ENCODE assay signal across 27 cellular contexts in the genomic region with DNA sequence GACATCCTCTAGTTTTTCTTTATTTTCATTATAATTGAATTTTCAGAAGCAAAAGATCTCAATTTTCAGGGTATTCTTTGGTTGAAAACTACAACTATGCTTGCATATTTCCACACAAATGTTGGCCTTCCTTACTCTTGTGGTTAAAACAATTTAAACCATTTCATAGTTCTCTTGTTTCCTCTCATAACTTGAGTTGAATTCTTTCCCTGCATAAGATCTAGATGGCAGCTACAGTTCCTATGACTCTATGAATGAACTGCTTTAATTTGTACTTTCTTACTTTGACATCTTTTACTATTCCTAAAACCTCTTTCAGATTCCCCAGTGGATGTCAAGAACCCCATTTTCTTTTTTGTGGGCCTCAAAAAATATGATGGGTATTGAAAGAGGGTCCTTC.
"Had no signal": no experiment of that assay in that cellular context is flagged by ENCODE, and none has a peak within 500 bp of the region (broad histone marks: within the 10 kb centered on the region; RNA-seq: fewer than 3 reads in every experiment).

No MANE protein-coding gene starts in this region.

- H3K36me3 Mint-ChIP-seq: immature natural killer cell; memory B cell; naive thymus-derived CD4-positive, alpha-beta T cell; neural progenitor cell; stimulated activated naive B cell treated with anti-CD40 and anti-IgM and Interleukin-4, amounts not matched to agents 10 μg/mL and 1 μg/mL and 100 μg/mL, for 72 hours had no signal

- H3K4me1 Mint-ChIP-seq: endodermal cell; immature natural killer cell; memory B cell; naive thymus-derived CD4-positive, alpha-beta T cell; neural progenitor cell; stimulated activated naive B cell treated with anti-CD40 and anti-IgM and Interleukin-4, amounts not matched to agents 10 μg/mL and 1 μg/mL and 100 μg/mL, for 72 hours had no signal

- H3K4me1 ChIP-seq: colonic mucosa, psoas muscle, spleen, thyroid gland, vagina had no signal

- DNase-seq: cerebellar nuclear complex; colonic mucosa; effector CD8-positive, alpha-beta T cell; endodermal cell; hypothalamus; immature natural killer cell; mucosa of descending colon; naive thymus-derived CD4-positive, alpha-beta T cell; ovary; posterior cingulate gyrus; psoas muscle; right cardiac atrium; sigmoid colon; spleen; stimulated activated CD4-positive, alpha-beta T cell treated with anti-CD3 and anti-CD28 coated beads, Interleukin-2, amount 100 ng/mL, for 48 hours; stimulated activated naive B cell treated with anti-CD40 and anti-IgM and Interleukin-4, amounts not matched to agents 10 μg/mL and 1 μg/mL and 100 μg/mL, for 72 hours; thyroid gland; trophoblast cell had no signal

- H3K27ac Mint-ChIP-seq: dendritic cell treated with granulocyte-macrophage colony-stimulating factor and Interleukin-4, amounts not matched to agents 40 ng/mL and 50 ng/mL, for 4 days; endodermal cell; immature natural killer cell; memory B cell; naive thymus-derived CD4-positive, alpha-beta T cell; nephron; neural progenitor cell; stimulated activated naive B cell treated with anti-CD40 and anti-IgM and Interleukin-4, amounts not matched to agents 10 μg/mL and 1 μg/mL and 100 μg/mL, for 72 hours; stimulated activated naive CD8-positive, alpha-beta T cell treated with anti-CD3 and anti-CD28 coated beads, Interleukin-15, Interleukin-2, amounts not matched to agents 100 ng/mL and 50 ng/mL, for 24 hours had no signal

- H3K36me3 ChIP-seq: colonic mucosa, neural progenitor cell, ovary, sigmoid colon, spleen, thyroid gland, vagina had no signal

- H3K27me3 Mint-ChIP-seq: dendritic cell treated with granulocyte-macrophage colony-stimulating factor and Interleukin-4, amounts not matched to agents 40 ng/mL and 50 ng/mL, for 4 days; memory B cell; naive thymus-derived CD4-positive, alpha-beta T cell; stimulated activated naive B cell treated with anti-CD40 and anti-IgM and Interleukin-4, amounts not matched to agents 10 μg/mL and 1 μg/mL and 100 μg/mL, for 72 hours; stimulated activated naive CD8-positive, alpha-beta T cell treated with anti-CD3 and anti-CD28 coated beads, Interleukin-15, Interleukin-2, amounts not matched to agents 100 ng/mL and 50 ng/mL, for 24 hours had no signal

- H3K9me3 ChIP-seq: colonic mucosa, mucosa of descending colon, ovary, psoas muscle, sigmoid colon, thyroid gland, vagina had no signal

- H3K9me3 Mint-ChIP-seq: dendritic cell treated with granulocyte-macrophage colony-stimulating factor and Interleukin-4, amounts not matched to agents 40 ng/mL and 50 ng/mL, for 4 days; endodermal cell; neural progenitor cell; stimulated activated naive B cell treated with anti-CD40 and anti-IgM and Interleukin-4, amounts not matched to agents 10 μg/mL and 1 μg/mL and 100 μg/mL, for 72 hours had no signal

- H3K27me3 ChIP-seq: colonic mucosa, neural progenitor cell, ovary, sigmoid colon, spleen, thyroid gland, vagina had no signal

- H3K27ac ChIP-seq: colonic mucosa, epithelial cell of prostate, neural progenitor cell, ovary, psoas muscle, sigmoid colon, skin epidermis, spleen, thyroid gland, vagina had no signal

- H3K4me3 Mint-ChIP-seq: dendritic cell treated with granulocyte-macrophage colony-stimulating factor and Interleukin-4, amounts not matched to agents 40 ng/mL and 50 ng/mL, for 4 days; endodermal cell; immature natural killer cell; memory B cell; naive thymus-derived CD4-positive, alpha-beta T cell; nephron; neural progenitor cell; stimulated activated naive B cell treated with anti-CD40 and anti-IgM and Interleukin-4, amounts not matched to agents 10 μg/mL and 1 μg/mL and 100 μg/mL, for 72 hours; stimulated activated naive CD8-positive, alpha-beta T cell treated with anti-CD3 and anti-CD28 coated beads, Interleukin-15, Interleukin-2, amounts not matched to agents 100 ng/mL and 50 ng/mL, for 24 hours had no signal

- H3K4me3 ChIP-seq: colonic mucosa, lung, mucosa of descending colon, neural progenitor cell, ovary, psoas muscle, sigmoid colon, skin epidermis, spleen, thyroid gland, vagina had no signal
